Comparison of ENCODE assay signal across 14 cellular contexts in genomic region chr10:3924344-3924743, GRCh38.
DNase-seq lines count a peak whose midpoint lies in the region; TF ChIP-seq lines count a peak whose summit lies in the region.
"Had no signal": no experiment of that assay in that cellular context is flagged by ENCODE, and none has a peak within 500 bp of the region (broad histone marks: within the 10 kb centered on the region; RNA-seq: fewer than 3 reads in every experiment).

No MANE protein-coding gene starts in this region.

- DNase-seq in HCEC 1CT (peak; percentile 99), SK-MEL-5 (ENCODE audit: low read depth, low spot score) (peak; percentile 39), fibroblast of pulmonary artery (ENCODE audit: low read depth) (peak; percentile 94), skeletal muscle cell (ENCODE audit: low read depth) (peak; percentile 91), HEK293T (ENCODE audit: extremely low spot score) (no peak), DMS79 (lab: John Stamatoyannopoulos, UW) (no peak)
- no peak for DNase-seq in stimulated activated CD4-positive, alpha-beta T cell treated with anti-CD3 and anti-CD28 coated beads, Interleukin-4, amount 100 ng/mL, for 24 hours
- DNase-seq in activated naive CD4-positive, alpha-beta T cell (lab: John Stamatoyannopoulos, UW) = no peak
- DNase-seq: activated CD4-positive, CD25-positive, alpha-beta regulatory T cell treated with anti-CD3 and anti-CD28 coated beads, Interleukin-2, amount 50 U/mL, for 72 hours; H9; Peyer's patch; spleen; stimulated activated naive B cell treated with anti-CD40 and anti-IgM and Interleukin-4, amounts not matched to agents 10 μg/mL and 1 μg/mL and 100 μg/mL, for 72 hours had no signal

- CTCF ChIA-PET in HEK293T (lab: Yijun Ruan, JAX) = interaction anchor here (0.6 kb wide), 1 partner anchor 756 kb away, joined by 5 read pairs; no protein-coding TSS in a partner anchor

- POLR2A ChIA-PET in HEK293T (lab: Yijun Ruan, JAX) = no interaction called here

- no peak for TF ChIP-seq CTCF in fibroblast of pulmonary artery (IDR thresholded peaks at IDR 0.05; ENCODE audit: low read length, missing control alignments)

- in situ Hi-C loops in SK-MEL-5 (cut with HindIII; ENCODE audit: low pct_unique_long_range_greater_than_20kb, low sequenced_read_pairs) = no loop called here

- H3K4me3 ChIP-seq in fibroblast of pulmonary artery (replicated peaks; ENCODE audit: low read depth, low read length) (no peak overlapping the region), skeletal muscle cell (ENCODE audit: low read depth, low read length) (no peak overlapping the region)
- H3K4me3 ChIP-seq: esophagus muscularis mucosa, Peyer's patch, spleen had no signal

TF ChIP-seq in HEK293T, 16 proteins besides CTCF, POLR2A, EP300 and RAD21:
- TF ChIP-seq SP1 (IDR thresholded peaks at IDR 0.05) (no peak), ARNT (IDR thresholded peaks at IDR 0.05) (no peak), TARDBP (IDR thresholded peaks at IDR 0.05) (no peak), BHLHE40 (IDR thresholded peaks at IDR 0.05; ENCODE audit: borderline replicate concordance) (no peak), SUZ12 (IDR thresholded peaks at IDR 0.05) (no peak), ELF4 (IDR thresholded peaks at IDR 0.05) (no peak), CTBP1 (IDR thresholded peaks at IDR 0.05; ENCODE audit: borderline replicate concordance) (no peak), L3MBTL2 (conservative IDR thresholded peaks at IDR 0.05) (no peak)

Comparison
In these comparisons a context has a peak if more than half of its experiments do, and no peak if none do; other contexts are left out.
1. DNase-seq: peak in HCEC 1CT (single experiment), SK-MEL-5 (single experiment), fibroblast of pulmonary artery (single experiment) and skeletal muscle cell (single experiment); none in stimulated activated CD4-positive, alpha-beta T cell treated with anti-CD3 and anti-CD28 coated beads, Interleukin-4, amount 100 ng/mL, for 24 hours (single experiment), HEK293T (single experiment), activated naive CD4-positive, alpha-beta T cell (0 of 4) and DMS79 (single experiment).